In the genomic region with DNA sequence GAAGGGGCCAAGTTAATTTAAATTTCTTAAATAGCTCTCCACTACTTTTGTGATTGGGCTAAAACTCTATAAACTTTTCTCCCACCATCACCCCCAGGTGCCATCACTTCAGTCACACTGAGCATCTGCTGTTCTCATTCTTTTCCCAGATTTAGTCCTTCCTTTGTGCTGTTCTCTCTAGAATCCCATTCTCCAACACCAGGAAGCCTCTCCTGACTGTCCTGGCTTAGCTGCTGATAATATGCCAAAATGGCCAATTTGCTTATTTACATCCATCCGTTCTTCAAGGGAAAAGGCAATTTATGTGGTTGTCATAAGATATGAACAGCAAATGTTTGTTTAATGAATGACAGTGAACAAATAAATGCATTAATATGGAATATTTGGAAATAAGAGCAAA, we compare ENCODE assay signal across 2 cellular contexts.
TF ChIP-seq lines count a peak whose summit lies in the region.

No MANE protein-coding gene starts in this region.

TF ChIP-seq in GM23338, 12 proteins besides CTCF, POLR2A, EP300 and RAD21 (continued from another document):
- TF ChIP-seq, protein P1, sequence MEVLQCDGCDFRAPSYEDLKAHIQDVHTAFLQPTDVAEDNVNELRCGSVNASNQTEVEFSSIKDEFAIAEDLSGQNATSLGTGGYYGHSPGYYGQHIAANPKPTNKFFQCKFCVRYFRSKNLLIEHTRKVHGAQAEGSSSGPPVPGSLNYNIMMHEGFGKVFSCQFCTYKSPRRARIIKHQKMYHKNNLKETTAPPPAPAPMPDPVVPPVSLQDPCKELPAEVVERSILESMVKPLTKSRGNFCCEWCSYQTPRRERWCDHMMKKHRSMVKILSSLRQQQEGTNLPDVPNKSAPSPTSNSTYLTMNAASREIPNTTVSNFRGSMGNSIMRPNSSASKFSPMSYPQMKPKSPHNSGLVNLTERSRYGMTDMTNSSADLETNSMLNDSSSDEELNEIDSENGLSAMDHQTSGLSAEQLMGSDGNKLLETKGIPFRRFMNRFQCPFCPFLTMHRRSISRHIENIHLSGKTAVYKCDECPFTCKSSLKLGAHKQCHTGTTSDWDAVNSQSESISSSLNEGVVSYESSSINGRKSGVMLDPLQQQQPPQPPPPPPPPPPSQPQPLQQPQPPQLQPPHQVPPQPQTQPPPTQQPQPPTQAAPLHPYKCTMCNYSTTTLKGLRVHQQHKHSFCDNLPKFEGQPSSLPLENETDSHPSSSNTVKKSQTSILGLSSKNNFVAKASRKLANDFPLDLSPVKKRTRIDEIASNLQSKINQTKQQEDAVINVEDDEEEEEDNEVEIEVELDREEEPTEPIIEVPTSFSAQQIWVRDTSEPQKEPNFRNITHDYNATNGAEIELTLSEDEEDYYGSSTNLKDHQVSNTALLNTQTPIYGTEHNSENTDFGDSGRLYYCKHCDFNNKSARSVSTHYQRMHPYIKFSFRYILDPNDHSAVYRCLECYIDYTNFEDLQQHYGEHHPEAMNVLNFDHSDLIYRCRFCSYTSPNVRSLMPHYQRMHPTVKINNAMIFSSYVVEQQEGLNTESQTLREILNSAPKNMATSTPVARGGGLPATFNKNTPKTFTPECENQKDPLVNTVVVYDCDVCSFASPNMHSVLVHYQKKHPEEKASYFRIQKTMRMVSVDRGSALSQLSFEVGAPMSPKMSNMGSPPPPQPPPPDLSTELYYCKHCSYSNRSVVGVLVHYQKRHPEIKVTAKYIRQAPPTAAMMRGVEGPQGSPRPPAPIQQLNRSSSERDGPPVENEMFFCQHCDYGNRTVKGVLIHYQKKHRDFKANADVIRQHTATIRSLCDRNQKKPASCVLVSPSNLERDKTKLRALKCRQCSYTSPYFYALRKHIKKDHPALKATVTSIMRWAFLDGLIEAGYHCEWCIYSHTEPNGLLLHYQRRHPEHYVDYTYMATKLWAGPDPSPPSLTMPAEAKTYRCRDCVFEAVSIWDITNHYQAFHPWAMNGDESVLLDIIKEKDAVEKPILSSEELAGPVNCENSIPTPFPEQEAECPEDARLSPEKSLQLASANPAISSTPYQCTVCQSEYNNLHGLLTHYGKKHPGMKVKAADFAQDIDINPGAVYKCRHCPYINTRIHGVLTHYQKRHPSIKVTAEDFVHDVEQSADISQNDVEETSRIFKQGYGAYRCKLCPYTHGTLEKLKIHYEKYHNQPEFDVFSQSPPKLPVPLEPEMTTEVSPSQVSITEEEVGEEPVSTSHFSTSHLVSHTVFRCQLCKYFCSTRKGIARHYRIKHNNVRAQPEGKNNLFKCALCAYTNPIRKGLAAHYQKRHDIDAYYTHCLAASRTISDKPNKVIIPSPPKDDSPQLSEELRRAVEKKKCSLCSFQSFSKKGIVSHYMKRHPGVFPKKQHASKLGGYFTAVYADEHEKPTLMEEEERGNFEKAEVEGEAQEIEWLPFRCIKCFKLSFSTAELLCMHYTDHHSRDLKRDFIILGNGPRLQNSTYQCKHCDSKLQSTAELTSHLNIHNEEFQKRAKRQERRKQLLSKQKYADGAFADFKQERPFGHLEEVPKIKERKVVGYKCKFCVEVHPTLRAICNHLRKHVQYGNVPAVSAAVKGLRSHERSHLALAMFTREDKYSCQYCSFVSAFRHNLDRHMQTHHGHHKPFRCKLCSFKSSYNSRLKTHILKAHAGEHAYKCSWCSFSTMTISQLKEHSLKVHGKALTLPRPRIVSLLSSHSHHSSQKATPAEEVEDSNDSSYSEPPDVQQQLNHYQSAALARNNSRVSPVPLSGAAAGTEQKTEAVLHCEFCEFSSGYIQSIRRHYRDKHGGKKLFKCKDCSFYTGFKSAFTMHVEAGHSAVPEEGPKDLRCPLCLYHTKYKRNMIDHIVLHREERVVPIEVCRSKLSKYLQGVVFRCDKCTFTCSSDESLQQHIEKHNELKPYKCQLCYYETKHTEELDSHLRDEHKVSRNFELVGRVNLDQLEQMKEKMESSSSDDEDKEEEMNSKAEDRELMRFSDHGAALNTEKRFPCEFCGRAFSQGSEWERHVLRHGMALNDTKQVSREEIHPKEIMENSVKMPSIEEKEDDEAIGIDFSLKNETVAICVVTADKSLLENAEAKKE (CRISPR knock-in tag; IDR thresholded peaks at IDR 0.05), result no peak
- TF ChIP-seq, protein P2, sequence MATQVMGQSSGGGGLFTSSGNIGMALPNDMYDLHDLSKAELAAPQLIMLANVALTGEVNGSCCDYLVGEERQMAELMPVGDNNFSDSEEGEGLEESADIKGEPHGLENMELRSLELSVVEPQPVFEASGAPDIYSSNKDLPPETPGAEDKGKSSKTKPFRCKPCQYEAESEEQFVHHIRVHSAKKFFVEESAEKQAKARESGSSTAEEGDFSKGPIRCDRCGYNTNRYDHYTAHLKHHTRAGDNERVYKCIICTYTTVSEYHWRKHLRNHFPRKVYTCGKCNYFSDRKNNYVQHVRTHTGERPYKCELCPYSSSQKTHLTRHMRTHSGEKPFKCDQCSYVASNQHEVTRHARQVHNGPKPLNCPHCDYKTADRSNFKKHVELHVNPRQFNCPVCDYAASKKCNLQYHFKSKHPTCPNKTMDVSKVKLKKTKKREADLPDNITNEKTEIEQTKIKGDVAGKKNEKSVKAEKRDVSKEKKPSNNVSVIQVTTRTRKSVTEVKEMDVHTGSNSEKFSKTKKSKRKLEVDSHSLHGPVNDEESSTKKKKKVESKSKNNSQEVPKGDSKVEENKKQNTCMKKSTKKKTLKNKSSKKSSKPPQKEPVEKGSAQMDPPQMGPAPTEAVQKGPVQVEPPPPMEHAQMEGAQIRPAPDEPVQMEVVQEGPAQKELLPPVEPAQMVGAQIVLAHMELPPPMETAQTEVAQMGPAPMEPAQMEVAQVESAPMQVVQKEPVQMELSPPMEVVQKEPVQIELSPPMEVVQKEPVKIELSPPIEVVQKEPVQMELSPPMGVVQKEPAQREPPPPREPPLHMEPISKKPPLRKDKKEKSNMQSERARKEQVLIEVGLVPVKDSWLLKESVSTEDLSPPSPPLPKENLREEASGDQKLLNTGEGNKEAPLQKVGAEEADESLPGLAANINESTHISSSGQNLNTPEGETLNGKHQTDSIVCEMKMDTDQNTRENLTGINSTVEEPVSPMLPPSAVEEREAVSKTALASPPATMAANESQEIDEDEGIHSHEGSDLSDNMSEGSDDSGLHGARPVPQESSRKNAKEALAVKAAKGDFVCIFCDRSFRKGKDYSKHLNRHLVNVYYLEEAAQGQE (IDR thresholded peaks at IDR 0.05; ENCODE audit: unreplicated experiment), result no peak
- TF ChIP-seq EZH2phosphoT487 (IDR thresholded peaks at IDR 0.05; ENCODE audit: unreplicated experiment) (no peak), POLR2AphosphoS5 (IDR thresholded peaks at IDR 0.05; ENCODE audit: low read depth) (no peak)
TF ChIP-seq in GM23338: peak in this region for 0.

TF ChIP-seq in SK-N-SH treated with all-trans-retinoic acid at 6 μM for 48 hours, 23 proteins besides CTCF, POLR2A, EP300 and RAD21 (continued from another document):
- TF ChIP-seq, protein P3, sequence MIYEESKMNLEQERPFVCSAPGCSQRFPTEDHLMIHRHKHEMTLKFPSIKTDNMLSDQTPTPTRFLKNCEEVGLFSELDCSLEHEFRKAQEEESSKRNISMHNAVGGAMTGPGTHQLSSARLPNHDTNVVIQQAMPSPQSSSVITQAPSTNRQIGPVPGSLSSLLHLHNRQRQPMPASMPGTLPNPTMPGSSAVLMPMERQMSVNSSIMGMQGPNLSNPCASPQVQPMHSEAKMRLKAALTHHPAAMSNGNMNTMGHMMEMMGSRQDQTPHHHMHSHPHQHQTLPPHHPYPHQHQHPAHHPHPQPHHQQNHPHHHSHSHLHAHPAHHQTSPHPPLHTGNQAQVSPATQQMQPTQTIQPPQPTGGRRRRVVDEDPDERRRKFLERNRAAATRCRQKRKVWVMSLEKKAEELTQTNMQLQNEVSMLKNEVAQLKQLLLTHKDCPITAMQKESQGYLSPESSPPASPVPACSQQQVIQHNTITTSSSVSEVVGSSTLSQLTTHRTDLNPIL (CRISPR knock-in tag; IDR thresholded peaks at IDR 0.05; ENCODE audit: low read depth), result no peak
- no peak for TF ChIP-seq ESRRG (CRISPR knock-in tag; IDR thresholded peaks at IDR 0.05)
- no peak for TF ChIP-seq ZC3H10 (CRISPR knock-in tag; IDR thresholded peaks at IDR 0.05)
- no peak for TF ChIP-seq TCF4 (CRISPR knock-in tag; IDR thresholded peaks at IDR 0.05; ENCODE audit: borderline replicate concordance)
